ENCODE assay signal across 18 cellular contexts in genomic region chr5:662751-663435, GRCh38.
"Had no signal": no experiment of that assay in that cellular context is flagged by ENCODE, and none has a peak within 500 bp of the region (broad histone marks: within the 10 kb centered on the region; RNA-seq: fewer than 3 reads in every experiment).

No MANE protein-coding gene starts in this region.

- H3K36me3 ChIP-seq: pancreas, transverse colon had no signal

- H3K9me3 ChIP-seq: adrenal gland, left lung, pancreas, transverse colon, vagina had no signal

- H3K27ac ChIP-seq: adrenal gland, left lung, pancreas, vagina had no signal

- DNase-seq: activated CD4-positive, alpha-beta T cell treated with anti-CD3 and anti-CD28 coated beads for 1 hour; activated effector memory CD4-positive, alpha-beta T cell treated with anti-CD3 and anti-CD28 coated beads, Interleukin-2, amount 50 U/mL, for 16 hours; activated naive CD4-positive, alpha-beta T cell treated with anti-CD3 and anti-CD28 coated beads, Interleukin-2, amount 50 U/mL, for 16 hours; activated T-cell treated with anti-CD3 and anti-CD28 coated beads, Interleukin-2, amount 50 U/mL, for 72 hours; adrenal gland; dermis blood vessel endothelial cell; effector memory CD8-positive, alpha-beta T cell; hippocampal formation; islet precursor cell; mesenchymal stem cell; stimulated activated CD4-positive, alpha-beta T cell treated with anti-CD3 and anti-CD28 coated beads, Interleukin-1b, Interleukin-23, amount 100 ng/mL, for 48 hours; stimulated activated CD8-positive, alpha-beta memory T cell treated with anti-CD3 and anti-CD28 coated beads, Interleukin-4, amount 100 ng/mL, for 48 hours; stimulated activated naive CD4-positive, alpha-beta T cell had no signal

- H3K27me3 ChIP-seq: adrenal gland, left lung, pancreas, transverse colon, vagina had no signal

- H3K4me3 ChIP-seq: adrenal gland, left lung, pancreas, transverse colon, vagina had no signal

- ATAC-seq: activated T-cell treated with anti-CD3 and anti-CD28 coated beads, Interleukin-2, amount 50 U/mL, for 72 hours; effector memory CD8-positive, alpha-beta T cell; naive thymus-derived CD8-positive, alpha-beta T cell had no signal

- H3K4me1 ChIP-seq: adrenal gland, left lung, pancreas, vagina had no signal
